8 cellular contexts compared by ENCODE assay signal in genomic region chr22:23243006-23243573, GRCh38.
DNase-seq lines count a peak whose midpoint lies in the region; ATAC-seq and TF ChIP-seq lines count a peak whose summit lies in the region.

No MANE protein-coding gene starts in this region.

- CTCF ChIA-PET in A673 (lab: Charles Lee) (interaction anchor here (0.5 to 1.8 kb wide), 3 partner anchors 20 to 63 kb away, joined by 3 to 9 read pairs (median 9); partner anchors contain the start of gene BCR), Calu3 (lab: Charles Lee) (interaction anchor here (0.7 kb wide), 1 partner anchor 287 kb away, joined by 4 read pairs; no protein-coding TSS in a partner anchor)

- H3K9me3 ChIP-seq in A673 (ENCODE audit: low read depth, low read length, poor library complexity, severe bottlenecking) (no peaks in the 10 kb centered on the region), SJSA1 (replicated peaks) (no peaks in the 10 kb centered on the region), upper lobe of right lung (no peaks in the 10 kb centered on the region), BE2C (no peaks in the 10 kb centered on the region)

- DNase-seq in A673 (ENCODE audit: low spot score) (peak; percentile 93), SJSA1 (ENCODE audit: low read depth in 1 of 2, low spot score in 2 of 2) (no peak), neural crest cell (ENCODE audit: low read depth, low spot score) (peak; percentile 51), upper lobe of right lung (no peak), NCI-H2227 (lab: John Stamatoyannopoulos, UW; ENCODE audit: unreplicated experiment) (no peak), BE2C (no peak), Calu3 (no peak)
- peak; percentile 70 for DNase-seq in activated naive CD4-positive, alpha-beta T cell treated with anti-CD3 and anti-CD28 coated beads, Interleukin-2, amount 50 U/mL, for 16 hours

- no peak for ATAC-seq in upper lobe of right lung

- POLR2A ChIA-PET in A673 (lab: Charles Lee; ENCODE audit: low non-redundant PET), result no interaction called here

- H3K27me3 ChIP-seq in A673 (replicated peaks; ENCODE audit: insufficient read depth, low read depth, low read length, poor library complexity), result no peaks in the 10 kb centered on the region
- H3K27me3 ChIP-seq in SJSA1 (replicated peaks), result no peaks in the 10 kb centered on the region
- H3K27me3 ChIP-seq in upper lobe of right lung, result no peaks in the 10 kb centered on the region
- no peaks in the 10 kb centered on the region for H3K27me3 ChIP-seq in BE2C

- intact Hi-C loops in A673 (cut with micrococcal nuclease; ENCODE audit: unreplicated experiment), result no loop called here
- intact Hi-C loops in upper lobe of right lung (cut with DNase I), result no loop called here
- intact Hi-C loops in Calu3 (cut with micrococcal nuclease; ENCODE audit: unreplicated experiment), result loop anchor here (10.0 kb wide), 1 partner anchor 58 kb away; the partner anchor contains the start of gene BCR

- no peak for TF ChIP-seq CTCF in A673 (conservative IDR thresholded peaks at IDR 0.05; ENCODE audit: low read depth, low read length)
- TF ChIP-seq CTCF in neural crest cell (conservative IDR thresholded peaks at IDR 0.05), result no peak
- no peak for TF ChIP-seq CTCF in upper lobe of right lung (IDR thresholded peaks at IDR 0.05)
- TF ChIP-seq CTCF in BE2C (IDR thresholded peaks at IDR 0.05; ENCODE audit: low read depth, low read length), result no peak
- TF ChIP-seq CTCF in Calu3 (IDR thresholded peaks at IDR 0.05; ENCODE audit: unreplicated experiment), result no peak

- H3K4me3 Mint-ChIP-seq in neural crest cell (peak overlapping the region; percentile 84), Calu3 (ENCODE audit: low read depth, unreplicated experiment) (no peak overlapping the region)

- BruUV-seq in A673 (replicated peaks; lab: Mats Ljungman, UMichigan) (no TSS peak), Calu3 (replicated peaks; lab: Mats Ljungman, UMichigan) (no TSS peak)

- H3K4me3 ChIP-seq in A673 (ENCODE audit: low read depth, low read length, poor library complexity, severe bottlenecking), result peak overlapping the region; percentile 3
- H3K4me3 ChIP-seq in SJSA1, result no peak overlapping the region
- no peak overlapping the region for H3K4me3 ChIP-seq in upper lobe of right lung
- H3K4me3 ChIP-seq in BE2C (ENCODE audit: low read depth, low read length), result no peak overlapping the region

- H3K27ac ChIP-seq in A673 (ENCODE audit: low read depth, low read length, poor library complexity, severe bottlenecking) (peak overlapping the region; percentile 85), SJSA1 (peak overlapping the region; percentile 30), upper lobe of right lung (no peak overlapping the region)

- H3K4me1 Mint-ChIP-seq in neural crest cell, result peaks cover 74% of the 10 kb centered on the region
- peaks cover 54% of the 10 kb centered on the region for H3K4me1 Mint-ChIP-seq in Calu3 (ENCODE audit: low read depth, unreplicated experiment)

- H3K27ac Mint-ChIP-seq in neural crest cell (ENCODE audit: unreplicated experiment) (peak overlapping the region; percentile 98), Calu3 (ENCODE audit: unreplicated experiment) (no peak overlapping the region)

- no peaks in the 10 kb centered on the region for H3K9me3 Mint-ChIP-seq in neural crest cell
- H3K9me3 Mint-ChIP-seq in Calu3 (ENCODE audit: low read depth, unreplicated experiment), result no peaks in the 10 kb centered on the region

- H3K36me3 ChIP-seq in A673 (ENCODE audit: insufficient read depth, low read length, poor library complexity, severe bottlenecking), result no peaks in the 10 kb centered on the region
- H3K36me3 ChIP-seq in SJSA1, result peaks cover 7% of the 10 kb centered on the region; the same call in 1 of the 2 replicates
- no peaks in the 10 kb centered on the region for H3K36me3 ChIP-seq in upper lobe of right lung
- no peaks in the 10 kb centered on the region for H3K36me3 ChIP-seq in BE2C

- H3K36me3 Mint-ChIP-seq in neural crest cell (ENCODE audit: low read depth), result no peaks in the 10 kb centered on the region
- peaks cover 17% of the 10 kb centered on the region for H3K36me3 Mint-ChIP-seq in Calu3 (ENCODE audit: insufficient read depth, unreplicated experiment)

- H3K4me1 ChIP-seq in A673 (ENCODE audit: insufficient read depth, low read length, poor library complexity, severe bottlenecking), result peaks cover 27% of the 10 kb centered on the region
- H3K4me1 ChIP-seq in SJSA1 (replicated peaks), result peaks cover 76% of the 10 kb centered on the region
- H3K4me1 ChIP-seq in upper lobe of right lung, result peaks cover 18% of the 10 kb centered on the region
- peaks cover 6% of the 10 kb centered on the region for H3K4me1 ChIP-seq in BE2C

- H3K27me3 Mint-ChIP-seq in neural crest cell (ENCODE audit: low read depth) (no peaks in the 10 kb centered on the region), Calu3 (ENCODE audit: unreplicated experiment) (no peaks in the 10 kb centered on the region)

Comparison
In these comparisons a context has a peak if more than half of its experiments do, and no peak if none do; other contexts are left out.
1. DNase-seq: peak in A673 (single experiment), activated naive CD4-positive, alpha-beta T cell treated with anti-CD3 and anti-CD28 coated beads, Interleukin-2, amount 50 U/mL, for 16 hours (single experiment) and neural crest cell (single experiment); none in SJSA1 (0 of 2), upper lobe of right lung (single experiment), NCI-H2227 (single experiment), BE2C (single experiment) and Calu3 (single experiment).